ENCODE assay signal across 1 cellular context in genomic region chr6:158853072-158853871, GRCh38.
A peak's percentile ranks its signal among the peaks of the same experiment; 100 is the strongest.
TF ChIP-seq lines count a peak whose summit lies in the region.

No MANE protein-coding gene starts in this region.

TF ChIP-seq in K562, 482 proteins besides CTCF, POLR2A, EP300 and RAD21 (continued from another document and continues in another):
- TF ChIP-seq ZNF609 (CRISPR knock-in tag; IDR thresholded peaks at IDR 0.05; ENCODE audit: borderline replicate concordance) (peak; percentile 100), NCOR1 (IDR thresholded peaks at IDR 0.05) (peak; percentile 99), FIP1L1 (IDR thresholded peaks at IDR 0.05; ENCODE audit: low read depth, low read length, poor library complexity, severe bottlenecking) (no peak), ZNF175 (CRISPR knock-in tag; IDR thresholded peaks at IDR 0.05; ENCODE audit: low read depth) (peak; percentile 91), ZNF311 (CRISPR knock-in tag; IDR thresholded peaks at IDR 0.05) (no peak), AFF1 (IDR thresholded peaks at IDR 0.05; ENCODE audit: low read depth in 1 of 2, partially characterized antibody in 2 of 2) (peak; percentile 76 to 99), PHF8 (IDR thresholded peaks at IDR 0.05; ENCODE audit: borderline replicate concordance, low read length) (peak; percentile 31; the same call in 1 of the 2 replicates), CHD2 (IDR thresholded peaks at IDR 0.05; ENCODE audit: low read depth, low read length) (peak; percentile 39; the same call in 1 of the 2 replicates), ESRRA (IDR thresholded peaks at IDR 0.05; ENCODE audit: borderline replicate concordance, low read depth) (peak; percentile 91; the same call in 1 of the 2 replicates), RBM15 (IDR thresholded peaks at IDR 0.05; ENCODE audit: insufficient read depth, low read length) (no peak), ZNF3 (CRISPR knock-in tag; IDR thresholded peaks at IDR 0.05) (no peak), ZBTB33 (CRISPR knock-in tag; IDR thresholded peaks at IDR 0.05) (peak; percentile 91), BCLAF1 (IDR thresholded peaks at IDR 0.05; ENCODE audit: borderline replicate concordance in 1 of 2, control insufficient read depth in 1 of 2, low read depth in 2 of 2, low read length in 1 of 2) (peak; percentile 69 to 88; a peak in 2 of 4 replicates), ZNF316 (IDR thresholded peaks at IDR 0.05) (peak; percentile 66), CXXC5 (CRISPR knock-in tag; IDR thresholded peaks at IDR 0.05) (peak; percentile 98), ZNF347 (CRISPR knock-in tag; IDR thresholded peaks at IDR 0.05; ENCODE audit: low read depth) (no peak), ZNF436 (CRISPR knock-in tag; IDR thresholded peaks at IDR 0.05) (no peak), SUPT5H (IDR thresholded peaks at IDR 0.05) (peak; percentile 71), KAT8 (IDR thresholded peaks at IDR 0.05; ENCODE audit: low read depth) (no peak), CLOCK (CRISPR knock-in tag; IDR thresholded peaks at IDR 0.05; ENCODE audit: borderline replicate concordance) (no peak), CREB3L1 (IDR thresholded peaks at IDR 0.05; ENCODE audit: borderline replicate concordance, low read depth) (peak; percentile 76; the same call in 1 of the 2 replicates), ETS1 (conservative IDR thresholded peaks at IDR 0.05; ENCODE audit: control insufficient read depth, low read depth, low read length) (peak; percentile 58; the same call in 1 of the 2 replicates), PBX2 (CRISPR knock-in tag; IDR thresholded peaks at IDR 0.05; ENCODE audit: low read depth) (no peak), PBX2 (tag; conservative IDR thresholded peaks at IDR 0.05; ENCODE audit: low read depth) (no peak; the same call in 1 of the 2 replicates), ATF3 (IDR thresholded peaks at IDR 0.05) (peak; percentile 96), ATF3 (CRISPR knock-in tag; conservative IDR thresholded peaks at IDR 0.05) (peak; percentile 96), ZBTB7A (IDR thresholded peaks at IDR 0.05; ENCODE audit: borderline replicate concordance, control insufficient read depth, low read depth, low read length) (no peak)
